In the genomic region with DNA sequence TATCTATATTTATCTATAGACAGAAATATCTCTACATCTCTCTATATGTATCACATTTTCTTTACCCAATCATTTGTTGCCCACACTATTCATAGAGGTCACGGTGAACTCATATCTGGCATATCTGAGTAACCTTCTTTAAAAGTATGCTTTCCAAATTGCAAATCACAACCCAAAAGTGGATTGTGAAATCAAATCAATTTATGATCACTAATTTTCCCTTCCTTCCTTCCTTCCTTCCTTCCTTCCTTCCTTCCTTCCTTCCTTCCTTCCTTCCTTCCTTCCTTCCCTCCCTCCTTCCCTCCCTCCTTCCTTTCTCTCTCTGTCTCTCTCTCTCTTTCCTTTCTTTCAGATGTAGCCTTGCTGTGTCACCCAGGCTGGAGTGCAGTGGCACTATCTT, we compare ENCODE assay signal across 3 cellular contexts.
"Had no signal": no experiment of that assay in that cellular context is flagged by ENCODE, and none has a peak within 500 bp of the region (broad histone marks: within the 10 kb centered on the region; RNA-seq: fewer than 3 reads in every experiment).

No MANE protein-coding gene starts in this region.

- ATAC-seq: GM12878 had no signal

- H3K4me3 ChIP-seq: GM12878 had no signal

- DNase-seq: GDM1, GF-D8 had no signal
